Comparison of ENCODE assay signal across 23 cellular contexts in genomic region chr10:133140417-133141143, GRCh38. TPM values are rescaled to one million over a fixed set of nuclear protein-coding genes. Genes with fewer than 3 reads are reported as not detected.
DNase-seq lines count a peak whose midpoint lies in the region; ATAC-seq and TF ChIP-seq lines count a peak whose summit lies in the region.
"Had no signal": no experiment of that assay in that cellular context is flagged by ENCODE, and none has a peak within 500 bp of the region (broad histone marks: within the 10 kb centered on the region; RNA-seq: fewer than 3 reads in every experiment).

No MANE protein-coding gene starts in this region.

- no peaks in the 10 kb centered on the region for H3K9me3 ChIP-seq in IMR-90 (ENCODE audit: control insufficient read depth, insufficient read depth, low read length)
- no peaks in the 10 kb centered on the region for H3K9me3 ChIP-seq in right cardiac atrium (ENCODE audit: control insufficient read depth, low read length)
- H3K9me3 ChIP-seq in osteoblast (ENCODE audit: low read depth, low read length): no peaks in the 10 kb centered on the region
- H3K9me3 ChIP-seq: SJSA1, transverse colon had no signal

- H3K9ac ChIP-seq in IMR-90 (ENCODE audit: low read depth, low read length): no peak overlapping the region

- no peaks in the 10 kb centered on the region for H3K79me2 ChIP-seq in osteoblast (ENCODE audit: insufficient read depth, low read length)

- TF ChIP-seq CTCF in IMR-90 (conservative IDR thresholded peaks at IDR 0.05; ENCODE audit: low read depth, low read length) (no peak), osteoblast (IDR thresholded peaks at IDR 0.05; ENCODE audit: extremely low read depth, low read depth, low read length) (no peak)

- H2BK120ac ChIP-seq in IMR-90 (ENCODE audit: low read depth, low read length): no peak overlapping the region

- no peak overlapping the region for H3K4me3 ChIP-seq in IMR-90 (ENCODE audit: insufficient read depth, low read depth, low read length)
- H3K4me3 ChIP-seq in right cardiac atrium (ENCODE audit: low read length): no peak overlapping the region
- no peak overlapping the region for H3K4me3 ChIP-seq in osteoblast (ENCODE audit: insufficient read depth, low read length)
- H3K4me3 ChIP-seq: cardiac muscle cell, SJSA1, transverse colon had no signal

- no peak overlapping the region for H4K8ac ChIP-seq in IMR-90 (ENCODE audit: low read depth in 2 of 2, low read length in 2 of 2)

- H4K20me1 ChIP-seq in IMR-90 (ENCODE audit: insufficient read depth, low read length) (no peaks in the 10 kb centered on the region), osteoblast (ENCODE audit: insufficient read depth, low read length) (no peaks in the 10 kb centered on the region)

- H3K9me1 ChIP-seq in IMR-90 (ENCODE audit: insufficient read depth, low read length): no peaks in the 10 kb centered on the region

- H3K27me3 ChIP-seq in IMR-90 (ENCODE audit: control insufficient read depth, insufficient read depth, low read length): peaks cover 12% of the 10 kb centered on the region; the same call in 1 of the 2 replicates
- no peaks in the 10 kb centered on the region for H3K27me3 ChIP-seq in right cardiac atrium (ENCODE audit: control insufficient read depth, insufficient read depth)
- peaks cover 6% of the 10 kb centered on the region for H3K27me3 ChIP-seq in osteoblast (ENCODE audit: insufficient read depth, low read length)
- H3K27me3 ChIP-seq: cardiac muscle cell, SJSA1 had no signal

- H2AFZ ChIP-seq in IMR-90 (replicated peaks; ENCODE audit: low read length, poor library complexity) (peak overlapping the region; percentile 14), osteoblast (ENCODE audit: low read length) (no peak overlapping the region)

- H3K4me2 ChIP-seq in IMR-90 (ENCODE audit: low read depth, low read length) (no peak overlapping the region), osteoblast (ENCODE audit: insufficient read depth, low read length) (no peak overlapping the region)

- peaks cover 20% of the 10 kb centered on the region for H3K27me3 Mint-ChIP-seq in activated T-cell treated with anti-CD3 and anti-CD28 coated beads, Interleukin-2, amount 50 U/mL, for 24 hours

- DNase-seq in activated T-cell treated with anti-CD3 and anti-CD28 coated beads, Interleukin-2, amount 50 U/mL, for 24 hours: peak; percentile 18
- DNase-seq in activated T-cell treated with anti-CD3 and anti-CD28 coated beads for 4 hours (no peak), IMR-90 (no peak), right cardiac atrium (peak; percentile 4 to 47 (median 23)), osteoblast (ENCODE audit: insufficient read length, low spot score, missing footprints) (peak; percentile 63), DMS53 (lab: John Stamatoyannopoulos, UW) (no peak)
- DNase-seq: activated CD4-positive, alpha-beta T cell treated with anti-CD3 and anti-CD28 coated beads for 4 hours; activated gamma-delta T cell treated with Interleukin-2 at 50 U/mL for 16 hours; dermis blood vessel endothelial cell; DMS79 treated with DMSO at 0.1 percent for 48 hours; NCI-H1092 treated with DMSO at 0.1 percent for 48 hours; NCI-H2081; NCI-H446; PC-3; stimulated activated CD4-positive, alpha-beta T cell treated with anti-CD3 and anti-CD28 coated beads, Interleukin-4, amount 100 ng/mL, for 1 hour; stimulated activated naive CD4-positive, alpha-beta T cell; transverse colon had no signal

- no peak overlapping the region for H2BK20ac ChIP-seq in IMR-90 (ENCODE audit: low read depth, low read length)

- H3K36me3 Mint-ChIP-seq in activated T-cell treated with anti-CD3 and anti-CD28 coated beads, Interleukin-2, amount 50 U/mL, for 24 hours (ENCODE audit: low read depth): no peaks in the 10 kb centered on the region

- H2AK5ac ChIP-seq in IMR-90 (ENCODE audit: low read depth, low read length): no peak overlapping the region

- H2AK9ac ChIP-seq in IMR-90 (replicated peaks; ENCODE audit: low read depth, low read length, poor library complexity): no peak overlapping the region

- H3K23ac ChIP-seq in IMR-90 (ENCODE audit: low read depth, low read length): no peak overlapping the region

- H3K9me3 Mint-ChIP-seq in activated T-cell treated with anti-CD3 and anti-CD28 coated beads, Interleukin-2, amount 50 U/mL, for 24 hours: no peaks in the 10 kb centered on the region

- peaks cover 7% of the 10 kb centered on the region for H3K4me1 Mint-ChIP-seq in activated T-cell treated with anti-CD3 and anti-CD28 coated beads, Interleukin-2, amount 50 U/mL, for 24 hours (ENCODE audit: low read depth)

- no peak overlapping the region for H2BK5ac ChIP-seq in IMR-90 (ENCODE audit: low read depth, low read length, poor library complexity, severe bottlenecking)

- no peak overlapping the region for H4K5ac ChIP-seq in IMR-90 (ENCODE audit: low read depth, low read length)

- H3K36me3 ChIP-seq in IMR-90 (ENCODE audit: control insufficient read depth, insufficient read depth, low read length) (no peaks in the 10 kb centered on the region), osteoblast (ENCODE audit: insufficient read depth, low read length) (no peaks in the 10 kb centered on the region)
- H3K36me3 ChIP-seq: cardiac muscle cell, SJSA1, transverse colon had no signal

- CTCF ChIA-PET in IMR-90 (lab: Yijun Ruan, JAX): interaction anchor here (0.5 kb wide), 1 partner anchor 322 kb away, joined by 4 read pairs; no protein-coding TSS in a partner anchor

- H3K4ac ChIP-seq in IMR-90 (ENCODE audit: low read depth, low read length): no peak overlapping the region

- 47% methylated on average over 8 of the region's 26 CpGs; no CpG with 5 or more reads in 1 of the 2 experiments for WGBS in IMR-90 (ENCODE audit: extremely low coverage in 2 of 2, insufficient read length in 1 of 2), 2 experiments
- WGBS in right cardiac atrium: 66% methylated on average over 26 of the region's 26 CpGs

- TF ChIP-seq POLR2A in IMR-90 (IDR thresholded peaks at IDR 0.05; ENCODE audit: low read depth, low read length): no peak

- H3K4me3 Mint-ChIP-seq in activated T-cell treated with anti-CD3 and anti-CD28 coated beads, Interleukin-2, amount 50 U/mL, for 24 hours: no peak overlapping the region

- H2BK15ac ChIP-seq in IMR-90 (ENCODE audit: low read depth, low read length): no peak overlapping the region

- no peaks in the 10 kb centered on the region for H3K79me1 ChIP-seq in IMR-90 (ENCODE audit: low read depth in 1 of 2, low read length in 2 of 2)

- ATAC-seq in IMR-90 (ENCODE audit: low read depth) (no peak), right cardiac atrium (no peak), HG03457 (IDR thresholded peaks at IDR 0.05; ENCODE audit: unreplicated experiment) (no peak), HG02938 (IDR thresholded peaks at IDR 0.05; ENCODE audit: unreplicated experiment) (no peak)
- ATAC-seq: PC-3 had no signal

- H3K27ac ChIP-seq in IMR-90 (ENCODE audit: insufficient read depth, low read length) (no peak overlapping the region), right cardiac atrium (ENCODE audit: low read length) (no peak overlapping the region), osteoblast (ENCODE audit: low read depth, low read length) (no peak overlapping the region)
- H3K27ac ChIP-seq: cardiac muscle cell, SJSA1, transverse colon had no signal

- no peak overlapping the region for H3K56ac ChIP-seq in IMR-90 (ENCODE audit: extremely low read depth, insufficient read depth, low read length)

- H3K4me1 ChIP-seq in IMR-90 (ENCODE audit: control insufficient read depth, insufficient read depth, low read length) (no peaks in the 10 kb centered on the region; the same call in 1 of the 2 replicates), right cardiac atrium (ENCODE audit: control insufficient read depth, insufficient read depth, low read length) (no peaks in the 10 kb centered on the region), osteoblast (ENCODE audit: insufficient read depth, low read length) (no peaks in the 10 kb centered on the region)
- H3K4me1 ChIP-seq: SJSA1 had no signal

- POLR2A ChIA-PET in IMR-90 (lab: Charles Lee; ENCODE audit: unreplicated experiment): no interaction called here

- dilution Hi-C loops in IMR-90 (cut with HindIII; ENCODE audit: low sequenced_read_pairs, unreplicated experiment): no loop called here

- no peak overlapping the region for H3K14ac ChIP-seq in IMR-90 (replicated peaks; ENCODE audit: low read depth, low read length)

- no TSS peak for BruUV-seq in IMR-90 (replicated peaks; lab: Mats Ljungman, UMichigan)

- no peak overlapping the region for H3K27ac Mint-ChIP-seq in activated T-cell treated with anti-CD3 and anti-CD28 coated beads, Interleukin-2, amount 50 U/mL, for 24 hours

- intact Hi-C loops in IMR-90 (cut with micrococcal nuclease): no loop called here
- intact Hi-C loops in right cardiac atrium (cut with DNase I): no loop called here

- H3K18ac ChIP-seq in IMR-90 (ENCODE audit: low read depth, low read length): no peak overlapping the region

- no peak for TF ChIP-seq RAD21 in IMR-90 (IDR thresholded peaks at IDR 0.05; ENCODE audit: low read length)

- in situ Hi-C loops in IMR-90 (cut with MboI; ENCODE audit: low sequenced_read_pairs): loop anchor here (25.0 kb wide), 1 partner anchor 478 kb away; no protein-coding TSS in a partner anchor

- no peak overlapping the region for H4K91ac ChIP-seq in IMR-90 (ENCODE audit: insufficient read depth, low read depth, low read length)

TF ChIP-seq in IMR-90, 13 proteins besides CTCF, POLR2A, EP300 and RAD21 (continues in another document):
- TF ChIP-seq MXI1 (IDR thresholded peaks at IDR 0.05; ENCODE audit: borderline replicate concordance, low read depth, low read length): no peak
- no peak for TF ChIP-seq USF2 (IDR thresholded peaks at IDR 0.05; ENCODE audit: low read depth, low read length)
- no peak for TF ChIP-seq FOS (IDR thresholded peaks at IDR 0.05; ENCODE audit: low read depth, low read length)

RNA-seq across cellular contexts. Expression of gene KNDC1, which starts 19.4 kb away (rescaled TPM):
- total RNA-seq in IMR-90 (2012; rRNA removed) (0.18 and 0.56 TPM in 2 replicates), right cardiac atrium (1 to 10 TPM in 2 of 4 donors, under 1 TPM in 2; 0.41 to 1.4 (median 0.91) TPM), osteoblast (under 0.01 TPM in 1 of 2 replicates, not detected in the other)
- polyA plus RNA-seq in IMR-90 (2012; rRNA removed) (1.1 TPM in 2 replicates), right cardiac atrium (0.23 TPM)
- 0.48 and 1.4 TPM in 2 replicates for polyA plus RNA-seq in IMR-90 (2012; cell fraction: cytosol; rRNA removed)
- polyA plus RNA-seq in IMR-90 (2012; cell fraction: nucleus; rRNA removed; ENCODE audit: low replicate concordance): 1.9 and 4.0 TPM in 2 replicates
- total RNA-seq: dermis blood vessel endothelial cell, PC-3, pulmonary artery endothelial cell had no signal

RNA-seq across cellular contexts. Expression of gene ADGRA1, which starts 52.9 kb away (rescaled TPM):
- total RNA-seq in IMR-90 (2012; rRNA removed) (not detected in 2 replicates), right cardiac atrium (under 1 TPM in 1 of 4 donors, not detected in 3; 0.14 TPM), osteoblast (not detected in 2 replicates)
- polyA plus RNA-seq in IMR-90 (2012; rRNA removed) (not detected in 2 replicates), right cardiac atrium (0.02 TPM)
- not detected in 2 replicates for polyA plus RNA-seq in IMR-90 (2012; cell fraction: cytosol; rRNA removed)
- 0.03 TPM in 1 of 2 replicates, not detected in the other for polyA plus RNA-seq in IMR-90 (2012; cell fraction: nucleus; rRNA removed; ENCODE audit: low replicate concordance)
- total RNA-seq: dermis blood vessel endothelial cell; PC-3; pulmonary artery endothelial cell; SJSA1; T-helper 1 cell treated with Interleukin-12 subunit alpha and Interleukin-12 subunit beta and Interleukin-4 antibody, amounts not matched to agents 30 ng/mL and 1 ng/mL, for 36 hours had no signal

Comparison
In these comparisons a context has a peak if more than half of its experiments do, and no peak if none do; other contexts are left out.
1. DNase-seq: peak in activated T-cell treated with anti-CD3 and anti-CD28 coated beads, Interleukin-2, amount 50 U/mL, for 24 hours (single experiment), right cardiac atrium (3 of 3) and osteoblast (single experiment); none in activated T-cell treated with anti-CD3 and anti-CD28 coated beads for 4 hours (single experiment), IMR-90 (single experiment) and DMS53 (single experiment).